In the genomic region with DNA sequence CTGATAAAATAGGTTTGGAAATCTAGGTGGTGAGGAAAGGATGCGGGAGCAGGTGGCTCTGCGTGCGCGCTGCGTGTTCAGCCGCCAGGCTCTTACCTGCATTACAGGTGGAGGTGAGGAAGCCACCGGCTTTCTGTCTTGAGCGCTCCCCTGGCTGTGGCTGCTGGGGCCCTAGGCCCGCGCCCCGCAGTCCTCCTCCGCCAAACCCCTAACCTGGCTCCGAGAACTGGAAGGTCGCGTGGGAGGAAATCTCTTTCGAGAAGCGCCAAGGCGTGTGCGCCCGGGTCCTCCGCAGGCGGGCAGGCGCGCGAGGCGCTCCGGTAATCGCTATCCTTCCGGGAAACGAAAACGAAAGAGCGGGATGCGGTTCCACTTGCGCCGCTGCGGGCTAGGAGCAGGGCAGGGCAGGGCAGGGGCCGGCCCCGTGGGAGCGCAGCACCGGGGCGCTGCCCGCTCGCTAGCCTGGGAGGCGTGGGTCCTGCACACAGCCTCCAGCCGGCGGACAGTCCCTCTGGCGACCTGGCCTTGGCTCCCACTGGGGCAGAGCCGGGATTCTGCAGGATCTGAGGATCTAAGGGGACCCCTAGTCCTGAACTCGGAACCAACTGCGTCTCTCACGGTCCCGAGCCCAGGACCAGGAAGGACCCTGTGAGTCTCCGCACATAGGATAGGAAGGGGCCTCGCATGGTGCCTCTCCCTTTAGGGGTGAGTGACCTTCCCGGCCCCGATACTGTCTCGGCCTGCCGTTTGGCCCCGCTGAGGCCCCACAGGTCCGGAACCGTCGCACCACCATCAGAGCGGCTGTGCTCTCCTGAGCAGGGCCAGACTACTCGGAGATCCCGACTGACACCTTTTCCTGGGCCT, we compare ENCODE assay signal across 8 cellular contexts. TPM values are rescaled to one million over a fixed set of nuclear protein-coding genes. Genes with fewer than 3 reads are reported as not detected.
DNase-seq lines count a peak whose midpoint lies in the region; ATAC-seq lines count a peak whose summit lies in the region.

A gene (minus strand): TSS at position 230 of the 864 bp plus-strand sequence. CDS start 128 bp downstream, at position 102.

- ATAC-seq in stimulated activated naive B cell treated with anti-CD40 and anti-IgM and Interleukin-4, amounts not matched to agents 10 μg/mL and 1 μg/mL and 100 μg/mL, for 72 hours (replicated peaks) = peak; percentile 64 to 66
- ATAC-seq in GM18909 (IDR thresholded peaks at IDR 0.05; ENCODE audit: poor library complexity, unreplicated experiment) = no peak

- no peaks in the 10 kb centered on the region for H3K9me3 ChIP-seq in effector memory CD4-positive, alpha-beta T cell (ENCODE audit: control insufficient read depth, low read length)
- H3K9me3 ChIP-seq in mononuclear cell (ENCODE audit: low read depth, low read length) = no peaks in the 10 kb centered on the region

- peaks cover 17 to 21% of the 10 kb centered on the region in 2 donors for H3K4me1 Mint-ChIP-seq in stimulated activated naive B cell treated with anti-CD40 and anti-IgM and Interleukin-4, amounts not matched to agents 10 μg/mL and 1 μg/mL and 100 μg/mL, for 72 hours

- H3K36me3 Mint-ChIP-seq in stimulated activated naive B cell treated with anti-CD40 and anti-IgM and Interleukin-4, amounts not matched to agents 10 μg/mL and 1 μg/mL and 100 μg/mL, for 72 hours = no peaks in the 10 kb centered on the region

- H3K4me3 Mint-ChIP-seq in stimulated activated naive B cell treated with anti-CD40 and anti-IgM and Interleukin-4, amounts not matched to agents 10 μg/mL and 1 μg/mL and 100 μg/mL, for 72 hours = peak within 1 kb of the TSS; percentile 79 to 82

- peaks cover 10% of the 10 kb centered on the region for H3K4me1 ChIP-seq in effector memory CD4-positive, alpha-beta T cell (ENCODE audit: control insufficient read depth, insufficient read depth, low read length, poor library complexity, severe bottlenecking)
- H3K4me1 ChIP-seq in mononuclear cell (ENCODE audit: insufficient read depth, low read length) = peaks cover 24% of the 10 kb centered on the region

- no peak within 1 kb of the TSS for H3K27ac Mint-ChIP-seq in stimulated activated naive B cell treated with anti-CD40 and anti-IgM and Interleukin-4, amounts not matched to agents 10 μg/mL and 1 μg/mL and 100 μg/mL, for 72 hours

- peak; percentile 20 to 41 for DNase-seq in NOMO-1 (lab: John Stamatoyannopoulos, UW; ENCODE audit: unreplicated experiment in 2 of 2)
- no peak for DNase-seq in NOMO-1 treated with dmso at 0.1 percent for 144 hours (lab: John Stamatoyannopoulos, UW; ENCODE audit: unreplicated experiment)
- DNase-seq in activated CD4-positive, alpha-beta T cell treated with anti-CD3 and anti-CD28 coated beads for 4 hours = peak; percentile 59 to 76
- peak in 2 of 3 donors; percentile 9 to 11 for DNase-seq in effector memory CD4-positive, alpha-beta T cell
- DNase-seq in stimulated activated naive B cell treated with anti-CD40 and anti-IgM and Interleukin-4, amounts not matched to agents 10 μg/mL and 1 μg/mL and 100 μg/mL, for 72 hours = no peak
- DNase-seq in amygdala (lab: John Stamatoyannopoulos, UW) = no peak

- peaks cover 6% of the 10 kb centered on the region for H3K27me3 ChIP-seq in effector memory CD4-positive, alpha-beta T cell (replicated peaks; ENCODE audit: control insufficient read depth, insufficient read depth, low read length, poor library complexity, severe bottlenecking)
- H3K27me3 ChIP-seq in mononuclear cell (ENCODE audit: insufficient read depth, low read length) = peaks cover 36% of the 10 kb centered on the region

- H3K36me3 ChIP-seq in effector memory CD4-positive, alpha-beta T cell (ENCODE audit: control insufficient read depth, insufficient read depth, low read length) = no peaks in the 10 kb centered on the region

- peaks cover 48 to 56% of the 10 kb centered on the region in 2 donors for H3K27me3 Mint-ChIP-seq in stimulated activated naive B cell treated with anti-CD40 and anti-IgM and Interleukin-4, amounts not matched to agents 10 μg/mL and 1 μg/mL and 100 μg/mL, for 72 hours

- no peaks in the 10 kb centered on the region for H3K9me3 Mint-ChIP-seq in stimulated activated naive B cell treated with anti-CD40 and anti-IgM and Interleukin-4, amounts not matched to agents 10 μg/mL and 1 μg/mL and 100 μg/mL, for 72 hours

- peak within 1 kb of the TSS; percentile 4 for H3K27ac ChIP-seq in effector memory CD4-positive, alpha-beta T cell (ENCODE audit: insufficient read depth, low read length, poor library complexity, severe bottlenecking)

- peak within 1 kb of the TSS; percentile 92 for H3K4me3 ChIP-seq in effector memory CD4-positive, alpha-beta T cell (ENCODE audit: insufficient read depth, low read depth, low read length, poor library complexity, severe bottlenecking)
- H3K4me3 ChIP-seq in mononuclear cell (ENCODE audit: low read length) = peak within 1 kb of the TSS; percentile 55

RNA-seq across cellular contexts. Expression of the gene that starts here (rescaled TPM):
- total RNA-seq in mononuclear cell = 0.73 TPM

Comparison
In these comparisons a context has a peak if more than half of its experiments do, and no peak if none do; other contexts are left out.
1. DNase-seq: peak in NOMO-1 (2 of 2), activated CD4-positive, alpha-beta T cell treated with anti-CD3 and anti-CD28 coated beads for 4 hours (2 of 2) and effector memory CD4-positive, alpha-beta T cell (2 of 3); none in NOMO-1 treated with dmso at 0.1 percent for 144 hours (single experiment), stimulated activated naive B cell treated with anti-CD40 and anti-IgM and Interleukin-4, amounts not matched to agents 10 μg/mL and 1 μg/mL and 100 μg/mL, for 72 hours (single experiment) and amygdala (0 of 56).